17 cellular contexts compared by ENCODE assay signal in genomic region chr20:6664574-6664973, GRCh38.
"Had no signal": no experiment of that assay in that cellular context is flagged by ENCODE, and none has a peak within 500 bp of the region (broad histone marks: within the 10 kb centered on the region; RNA-seq: fewer than 3 reads in every experiment).

No MANE protein-coding gene starts in this region.

- H3K4me1 ChIP-seq: neural progenitor cell, right atrium auricular region, sigmoid colon had no signal

- H3K9ac ChIP-seq: neural progenitor cell had no signal

- DNase-seq: cerebellar nuclear complex; effector CD4-positive, alpha-beta T cell; head of caudate nucleus; hippocampal formation; midbrain; nucleus accumbens; ovary; sigmoid colon; small intestine; stimulated activated CD4-positive, alpha-beta T cell treated with anti-CD3 and anti-CD28 coated beads, Interleukin-2, amount 100 ng/mL, for 48 hours; stimulated activated naive CD4-positive, alpha-beta T cell treated with Interleukin-2 at 50 U/mL for 16 hours had no signal

- H3K4me3 Mint-ChIP-seq: neural progenitor cell, type B pancreatic cell had no signal

- H3K4me3 ChIP-seq: coronary artery, neural progenitor cell, ovary, right atrium auricular region, sigmoid colon had no signal

- H3K27me3 Mint-ChIP-seq: natural killer cell treated with Interleukin-12 subunit alpha and Interleukin-12 subunit beta and Interleukin-15 and Interleukin-18, amount 100 ng/mL, for 72 hours; type B pancreatic cell had no signal

- H3K36me3 Mint-ChIP-seq: natural killer cell treated with Interleukin-12 subunit alpha and Interleukin-12 subunit beta and Interleukin-15 and Interleukin-18, amount 100 ng/mL, for 72 hours; neural progenitor cell; type B pancreatic cell had no signal

- H3K9me3 ChIP-seq: ovary, sigmoid colon had no signal

- H3K27ac ChIP-seq: coronary artery, foreskin keratinocyte, neural progenitor cell, ovary, right atrium auricular region, sigmoid colon had no signal

- H2AFZ ChIP-seq: neural progenitor cell had no signal

- H3K27me3 ChIP-seq: foreskin keratinocyte, neural progenitor cell, ovary, right atrium auricular region, sigmoid colon had no signal

- H3K27ac Mint-ChIP-seq: natural killer cell treated with Interleukin-12 subunit alpha and Interleukin-12 subunit beta and Interleukin-15 and Interleukin-18, amount 100 ng/mL, for 72 hours; neural progenitor cell; type B pancreatic cell had no signal

- H3K9me3 Mint-ChIP-seq: natural killer cell treated with Interleukin-12 subunit alpha and Interleukin-12 subunit beta and Interleukin-15 and Interleukin-18, amount 100 ng/mL, for 72 hours had no signal

- H3K36me3 ChIP-seq: neural progenitor cell, ovary, right atrium auricular region, sigmoid colon had no signal

- H3K4me2 ChIP-seq: neural progenitor cell had no signal

- ATAC-seq: natural killer cell treated with Interleukin-12 subunit alpha and Interleukin-12 subunit beta and Interleukin-15 and Interleukin-18, amount 100 ng/mL, for 72 hours had no signal
